In the genomic region with DNA sequence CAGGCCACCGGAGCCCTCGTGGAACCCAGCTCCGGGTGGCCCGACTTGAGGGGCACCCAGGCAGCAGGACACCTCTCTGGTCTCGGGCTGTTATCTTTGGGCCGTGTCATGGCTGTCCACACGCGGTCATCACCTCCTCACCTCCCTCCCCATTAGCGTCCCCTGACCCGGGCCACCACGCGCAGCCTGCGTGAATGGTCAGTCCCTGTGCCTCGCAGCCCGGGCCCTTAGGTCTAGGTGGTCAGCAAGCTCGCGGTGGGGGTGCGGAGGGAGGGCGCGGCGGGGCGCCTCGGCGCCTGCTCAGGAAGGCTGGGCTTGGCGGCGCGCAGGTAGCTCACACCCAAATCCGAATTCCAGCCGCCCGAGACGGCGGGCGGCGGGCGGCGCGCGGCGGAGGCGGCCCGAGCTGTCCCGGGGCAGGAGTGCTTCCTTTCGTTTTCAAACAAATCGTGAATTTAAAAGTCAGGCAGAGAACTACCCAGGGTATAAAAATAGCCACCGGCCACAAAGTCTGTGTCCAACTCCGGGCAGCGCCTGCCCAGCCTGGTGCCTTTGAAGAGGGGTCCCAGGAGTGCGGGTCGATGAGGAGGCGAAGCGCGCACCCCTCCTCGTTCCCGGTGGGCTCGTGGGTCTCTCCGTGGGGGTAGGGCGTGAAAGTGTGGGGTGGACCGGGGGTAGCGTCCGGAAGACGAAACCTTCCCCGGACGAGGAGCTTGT, we compare ENCODE assay signal across 8 cellular contexts. TPM values are rescaled to one million over a fixed set of nuclear protein-coding genes. Genes with fewer than 3 reads are reported as not detected.
A peak's percentile ranks its signal among the peaks of the same experiment; 100 is the strongest.
DNase-seq lines count a peak whose midpoint lies in the region; ATAC-seq and TF ChIP-seq lines count a peak whose summit lies in the region.

No MANE protein-coding gene starts in this region.

- peak overlapping the region; percentile 83 to 92 for H3K4me3 ChIP-seq in neutrophil (ENCODE audit: low read depth in 1 of 2, low read length in 1 of 2)

- TF ChIP-seq CTCF in foreskin keratinocyte (conservative IDR thresholded peaks at IDR 0.05) (peak; percentile 6), neutrophil (IDR thresholded peaks at IDR 0.05) (no peak)

- DNase-seq in 8988T (peak; percentile 81), activated T-cell treated with anti-CD3 and anti-CD28 coated beads for 48 hours (ENCODE audit: low read depth) (peak; percentile 29), foreskin keratinocyte (peak in 1 of 2 donors; percentile 59), DMS 273 (lab: John Stamatoyannopoulos, UW; ENCODE audit: unreplicated experiment) (no peak), mesenteric fat pad (ENCODE audit: low spot score) (no peak), UCSD-AML1 (lab: John Stamatoyannopoulos, UW; ENCODE audit: unreplicated experiment) (no peak)

- peaks cover 5% of the 10 kb centered on the region for H3K27me3 ChIP-seq in foreskin keratinocyte
- peaks cover 41% of the 10 kb centered on the region for H3K27me3 ChIP-seq in neutrophil

- H3K36me3 ChIP-seq in neutrophil: no peaks in the 10 kb centered on the region

- no peaks in the 10 kb centered on the region for H3K9me3 ChIP-seq in neutrophil

- H3K4me1 ChIP-seq in foreskin keratinocyte (peaks cover 13% of the 10 kb centered on the region), neutrophil (ENCODE audit: control insufficient read depth in 1 of 2, insufficient read depth in 1 of 2, low read depth in 1 of 2, low read length in 1 of 2) (peaks cover 44 to 50% of the 10 kb centered on the region in 2 experiments)

- ATAC-seq in HG02678 (IDR thresholded peaks at IDR 0.05; ENCODE audit: unreplicated experiment) (peak; percentile 4), foreskin keratinocyte (peak; percentile 8)

- H3K27ac ChIP-seq in foreskin keratinocyte: no peak overlapping the region
- H3K27ac ChIP-seq in neutrophil: peak overlapping the region; percentile 94

RNA-seq across cellular contexts. Expression of gene RXRA, which starts 1.0 kb away (rescaled TPM):
- total RNA-seq in foreskin keratinocyte: 24.1 and 25.2 TPM in 2 replicates
- 16.5 and 18.3 TPM in 2 replicates for polyA plus RNA-seq in foreskin keratinocyte
- total RNA-seq in mesenteric fat pad: 129 TPM

Comparison
In these comparisons a context has a peak if more than half of its experiments do, and no peak if none do; other contexts are left out.
1. DNase-seq: peak in 8988T (single experiment) and activated T-cell treated with anti-CD3 and anti-CD28 coated beads for 48 hours (single experiment); none in DMS 273 (single experiment), mesenteric fat pad (single experiment) and UCSD-AML1 (single experiment).